In the genomic region with DNA sequence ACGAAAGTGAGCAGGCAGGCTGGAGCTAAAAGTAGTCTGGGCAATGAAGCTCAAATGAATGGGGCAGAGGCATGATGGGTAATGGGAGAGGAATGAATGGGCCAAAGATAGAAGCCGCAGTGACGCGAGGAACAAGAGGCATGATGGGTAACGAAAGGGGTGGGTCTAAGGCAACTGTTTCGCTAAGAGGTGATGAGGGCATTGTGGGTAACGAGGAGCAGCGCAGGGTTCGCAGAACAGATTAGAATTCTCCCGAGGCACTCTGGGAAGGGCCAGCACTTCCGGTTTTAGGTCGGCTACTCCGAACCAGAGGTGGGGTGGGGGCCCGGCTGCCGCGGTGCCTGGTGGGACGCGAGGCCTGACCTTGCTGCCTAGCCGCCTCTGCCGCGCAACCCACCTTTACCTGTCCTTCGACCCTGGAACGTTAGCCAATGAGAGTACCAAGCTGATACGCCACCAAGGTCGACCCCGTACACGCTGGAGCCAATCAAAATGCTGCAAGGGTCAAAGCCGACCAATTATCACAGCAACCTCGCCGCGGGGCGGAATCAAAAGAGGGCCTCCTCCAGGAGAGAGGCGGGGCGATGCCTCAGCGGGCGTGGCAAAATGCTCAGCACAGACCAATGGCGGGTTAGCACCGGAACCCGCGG, we compare ENCODE assay signal across 8 cellular contexts. TPM values are rescaled to one million over a fixed set of nuclear protein-coding genes. Genes with fewer than 3 reads are reported as not detected.
DNase-seq lines count a peak whose midpoint lies in the region; ATAC-seq and TF ChIP-seq lines count a peak whose summit lies in the region.

No MANE protein-coding gene starts in this region.

- no peak for TF ChIP-seq CTCF in Calu3 (IDR thresholded peaks at IDR 0.05; ENCODE audit: unreplicated experiment)
- no peak for TF ChIP-seq CTCF in endodermal cell (conservative IDR thresholded peaks at IDR 0.05)
- peak in 1 of 7 experiments; percentile 11 for TF ChIP-seq CTCF in stomach (IDR thresholded peaks at IDR 0.05)

- H3K4me1 Mint-ChIP-seq in Calu3 (ENCODE audit: low read depth, unreplicated experiment) (peaks cover 28% of the 10 kb centered on the region), endodermal cell (peaks cover 11% of the 10 kb centered on the region)

- H3K4me3 ChIP-seq in endodermal cell (ENCODE audit: low read length) (peak overlapping the region; percentile 85), stomach (peak overlapping the region; percentile 47 to 95 (median 52))

- H3K36me3 ChIP-seq in endodermal cell (ENCODE audit: control insufficient read depth, insufficient read depth, low read length) (peaks cover 65% of the 10 kb centered on the region), stomach (peaks cover 47 to 66% (median 66%) of the 10 kb centered on the region in 4 donors)

- no TSS peak for BruUV-seq in Calu3 (replicated peaks; lab: Mats Ljungman, UMichigan)

- H3K36me3 Mint-ChIP-seq in Calu3 (ENCODE audit: insufficient read depth, unreplicated experiment) (peaks cover 95% of the 10 kb centered on the region), endodermal cell (ENCODE audit: low read depth) (peaks cover 65% of the 10 kb centered on the region)

- DNase-seq in Calu3 (peak; percentile 100), NCI-H345 treated with DMSO at 0.1 percent for 48 hours (lab: John Stamatoyannopoulos, UW; ENCODE audit: unreplicated experiment) (peak; percentile 99), endodermal cell (peak; percentile 100), lung microvascular endothelial cell (ENCODE audit: low read depth in 2 of 2) (peak; percentile 100), stomach (no peak)
- DNase-seq in activated CD4-positive, CD25-positive, alpha-beta regulatory T cell (lab: John Stamatoyannopoulos, UW) = peak in 3 of 4 experiments; percentile 99 to 100 (median 99)

- H3K27ac ChIP-seq in endodermal cell (ENCODE audit: low read depth, low read length) = peak overlapping the region; percentile 90
- H3K27ac ChIP-seq in stomach = peak overlapping the region; percentile 91 to 96 (median 94)

- intact Hi-C loops in Calu3 (cut with micrococcal nuclease; ENCODE audit: unreplicated experiment) (no loop called here), stomach (cut with DNase I; ENCODE audit: low total_unique reads) (no loop called here)

- H3K9me3 ChIP-seq in endodermal cell (ENCODE audit: control insufficient read depth, low read length) (no peaks in the 10 kb centered on the region), stomach (no peaks in the 10 kb centered on the region)

- H3K4me1 ChIP-seq in endodermal cell (ENCODE audit: control insufficient read depth, insufficient read depth, low read length) (no peaks in the 10 kb centered on the region), stomach (peaks cover 20 to 37% (median 27%) of the 10 kb centered on the region in 4 donors)

- WGBS in endodermal cell (ENCODE audit: insufficient coverage in 1 of 2, insufficient read length in 1 of 2), 2 experiments = 0% methylated on average over 29 to 40 of the region's 40 CpGs
- 0 to 1% (median 0%) methylated on average over 27 to 40 of the region's 40 CpGs for WGBS in stomach, 5 donors

- no peaks in the 10 kb centered on the region for H3K27me3 Mint-ChIP-seq in Calu3 (ENCODE audit: unreplicated experiment)
- no peaks in the 10 kb centered on the region for H3K27me3 Mint-ChIP-seq in endodermal cell (ENCODE audit: insufficient read depth)

- H3K9ac ChIP-seq in endodermal cell (ENCODE audit: extremely low read depth, low read length, poor library complexity, severe bottlenecking) = peak overlapping the region; percentile 55

- H3K9me3 Mint-ChIP-seq in Calu3 (ENCODE audit: low read depth, unreplicated experiment) (no peaks in the 10 kb centered on the region), endodermal cell (no peaks in the 10 kb centered on the region)

- H3K4me3 Mint-ChIP-seq in Calu3 (ENCODE audit: low read depth, unreplicated experiment) (peak overlapping the region; percentile 71), endodermal cell (peak overlapping the region; percentile 79)

- ATAC-seq in GM19328 (IDR thresholded peaks at IDR 0.05; ENCODE audit: unreplicated experiment) = peak; percentile 79
- ATAC-seq in HG03439 (IDR thresholded peaks at IDR 0.05; ENCODE audit: unreplicated experiment) = peak; percentile 85

- H3K27ac Mint-ChIP-seq in Calu3 (ENCODE audit: unreplicated experiment) (peak overlapping the region; percentile 87), endodermal cell (peak overlapping the region; percentile 96)

- no peak for TF ChIP-seq EP300 in stomach (IDR thresholded peaks at IDR 0.05)

- CTCF ChIA-PET in Calu3 (lab: Charles Lee) = interaction anchor here (0.7 to 1.4 kb wide), 7 partner anchors 33 to 167 kb away, joined by 3 to 7 read pairs (median 4); a partner anchor contains a TSS

- TF ChIP-seq POLR2A in stomach (IDR thresholded peaks at IDR 0.05) = no peak

- H3K27me3 ChIP-seq in endodermal cell (ENCODE audit: control insufficient read depth, insufficient read depth, low read length, poor library complexity, severe bottlenecking) (no peaks in the 10 kb centered on the region), stomach (no peaks in the 10 kb centered on the region)

RNA-seq across cellular contexts. Expression of a gene that starts 0.6 kb away (rescaled TPM):
- total RNA-seq in Calu3 (2022) (152 and 162 TPM in 2 replicates), endodermal cell (10 to 100 TPM; 88.1 to 93.8 TPM), lung microvascular endothelial cell (31.5 and 33.6 TPM in 2 replicates), stomach (100 to 1,000 TPM in 1 of 5 donors, 10 to 100 TPM in 3, 1 to 10 TPM in 1; 7.1 to 100 (median 24.6) TPM)
- 55.4 TPM for polyA plus RNA-seq in endodermal cell (2013, experiment 1 of 2)
- polyA plus RNA-seq in endodermal cell (2013, experiment 2 of 2) = 48.9 TPM
- polyA plus RNA-seq in stomach = 10 to 100 TPM; 22.5 to 46.8 (median 31.5) TPM

RNA-seq across cellular contexts. Expression of a gene that starts 15.1 kb away (rescaled TPM):
- 1.1 and 4.1 TPM in 2 replicates for total RNA-seq in Calu3 (2022)
- total RNA-seq in endodermal cell = 1,000 to 10,000 TPM; 2,216 to 2,598 TPM
- polyA plus RNA-seq in endodermal cell (2013, experiment 1 of 2) = 361 TPM
- 368 TPM for polyA plus RNA-seq in endodermal cell (2013, experiment 2 of 2)
- 1.3 and 2.4 TPM in 2 replicates for total RNA-seq in lung microvascular endothelial cell
- 100 to 1,000 TPM in 3 of 5 donors, 10 to 100 TPM in 2; 13.4 to 485 (median 235) TPM for total RNA-seq in stomach
- polyA plus RNA-seq in stomach = 100 to 1,000 TPM in 1 of 3 donors, 10 to 100 TPM in 2; 35.1 to 166 (median 72.2) TPM

RNA-seq across cellular contexts. Expression of a gene that starts 23.9 kb away (rescaled TPM):
- total RNA-seq in Calu3 (2022) (4.7 and 5.0 TPM in 2 replicates), endodermal cell (1,000 to 10,000 TPM in 1 of 2 donors, 100 to 1,000 TPM in 1; 914 to 1,040 TPM), lung microvascular endothelial cell (0.60 and 1.3 TPM in 2 replicates), stomach (10 to 100 TPM in 1 of 5 donors, 1 to 10 TPM in 2, not detected in 2; 5.4 to 70.6 (median 5.7) TPM)
- polyA plus RNA-seq in endodermal cell (2013, experiment 1 of 2) = 82.6 TPM
- polyA plus RNA-seq in endodermal cell (2013, experiment 2 of 2) = 102 TPM
- polyA plus RNA-seq in stomach = 10 to 100 TPM; 13.3 to 68.3 (median 21.9) TPM

RNA-seq across cellular contexts. Expression of a gene that starts 44.4 kb away (rescaled TPM):
- total RNA-seq in Calu3 (2022) (137 and 174 TPM in 2 replicates), endodermal cell (100 to 1,000 TPM; 248 to 260 TPM), lung microvascular endothelial cell (85.4 and 118 TPM in 2 replicates), stomach (100 to 1,000 TPM in 3 of 5 donors, 10 to 100 TPM in 1, 1 to 10 TPM in 1; 1.8 to 160 (median 101) TPM)
- polyA plus RNA-seq in endodermal cell (2013, experiment 1 of 2) = 120 TPM
- polyA plus RNA-seq in endodermal cell (2013, experiment 2 of 2) = 121 TPM
- polyA plus RNA-seq in stomach = 10 to 100 TPM; 44.0 to 90.6 (median 47.2) TPM

RNA-seq across cellular contexts. Expression of a gene that starts 51.5 kb away (rescaled TPM):
- not detected in 2 replicates for total RNA-seq in Calu3 (2022)
- total RNA-seq in endodermal cell = not detected
- polyA plus RNA-seq in endodermal cell (2013, experiment 1 of 2) = not detected
- polyA plus RNA-seq in endodermal cell (2013, experiment 2 of 2) = not detected
- not detected in 2 replicates for total RNA-seq in lung microvascular endothelial cell
- total RNA-seq in stomach = not detected
- under 1 TPM in 1 of 3 donors, not detected in 2; 0.33 TPM for polyA plus RNA-seq in stomach

Comparison
In these comparisons a context has a peak if more than half of its experiments do, and no peak if none do; other contexts are left out.
1. RNA of a gene that starts 15.1 kb away (total RNA-seq): 2,216 to 2,598 TPM in endodermal cell; 13.4 to 485 TPM in stomach, 1.3 to 2.4 TPM in lung microvascular endothelial cell and 1.1 to 4.1 TPM in Calu3; every median in the first group is over 4 times any median in the second.
2. RNA of a gene that starts 23.9 kb away (total RNA-seq): 914 to 1,040 TPM in endodermal cell; 5.4 to 70.6 TPM in stomach, 4.7 to 5.0 TPM in Calu3 and 0.60 to 1.3 TPM in lung microvascular endothelial cell; every median in the first group is over 10 times any median in the second.